1 cellular context compared by ENCODE assay signal in genomic region chr19:14082675-14082960, GRCh38.
TF ChIP-seq lines count a peak whose summit lies in the region.

No MANE protein-coding gene starts in this region.

TF ChIP-seq in IMR-90, 13 proteins besides CTCF, POLR2A, EP300 and RAD21:
- TF ChIP-seq USF2 (IDR thresholded peaks at IDR 0.05; ENCODE audit: low read depth, low read length) (no peak), RCOR1 (IDR thresholded peaks at IDR 0.05; ENCODE audit: insufficient replicate concordance, low read length) (no peak), MXI1 (IDR thresholded peaks at IDR 0.05; ENCODE audit: borderline replicate concordance, low read depth, low read length) (no peak)
